8 cellular contexts compared by ENCODE assay signal in genomic region chr4:8917868-8918783, GRCh38. TPM values are rescaled to one million over a fixed set of nuclear protein-coding genes. Genes with fewer than 3 reads are reported as not detected.
DNase-seq lines count a peak whose midpoint lies in the region; ATAC-seq, FAIRE-seq and TF ChIP-seq lines count a peak whose summit lies in the region.

No MANE protein-coding gene starts in this region.

- no peaks in the 10 kb centered on the region for H3K79me2 ChIP-seq in PC-9 (ENCODE audit: low read depth)

- no peak overlapping the region for H3K4me2 ChIP-seq in PC-9

- no peak overlapping the region for H3K27ac ChIP-seq in PC-9
- H3K27ac ChIP-seq in gastroesophageal sphincter = no peak overlapping the region
- H3K27ac ChIP-seq in pancreas = no peak overlapping the region

- TF ChIP-seq CTCF in PC-9 (conservative IDR thresholded peaks at IDR 0.05) (peak; percentile 89), gastroesophageal sphincter (IDR thresholded peaks at IDR 0.05) (peak in 3 of 4 experiments; percentile 41 to 85 (median 63)), pancreas (IDR thresholded peaks at IDR 0.05) (peak; percentile 81 to 90 (median 82))

- peak; percentile 65 for ATAC-seq in HG03108 (IDR thresholded peaks at IDR 0.05; ENCODE audit: unreplicated experiment)
- ATAC-seq in gastroesophageal sphincter = no peak
- peak; percentile 90 to 99 (median 94) for ATAC-seq in pancreas

- H3K4me3 ChIP-seq in PC-9 = no peak overlapping the region
- no peak overlapping the region for H3K4me3 ChIP-seq in gastroesophageal sphincter
- H3K4me3 ChIP-seq in pancreas = no peak overlapping the region

- intact Hi-C loops in PC-9 (cut with micrococcal nuclease; ENCODE audit: unreplicated experiment) = loop anchor here (2.0 kb wide), 1 partner anchor 229 kb away; no protein-coding TSS in a partner anchor
- intact Hi-C loops in pancreas (cut with DNase I) = loop anchor here in 2 of 3 donors (10.0 kb wide), 1 partner anchor 313 kb away; no protein-coding TSS in a partner anchor

- no peaks in the 10 kb centered on the region for H3K4me1 ChIP-seq in PC-9 (replicated peaks; ENCODE audit: insufficient read depth)
- H3K4me1 ChIP-seq in gastroesophageal sphincter = no peaks in the 10 kb centered on the region
- H3K4me1 ChIP-seq in pancreas = no peaks in the 10 kb centered on the region

- TF ChIP-seq POLR2A in gastroesophageal sphincter (IDR thresholded peaks at IDR 0.05) = no peak

- no peak overlapping the region for H2AFZ ChIP-seq in PC-9

- H3K27me3 ChIP-seq in PC-9 (ENCODE audit: insufficient read depth, low read depth) (peaks cover 58% of the 10 kb centered on the region), gastroesophageal sphincter (peaks cover 74% of the 10 kb centered on the region), pancreas (no peaks in the 10 kb centered on the region)

- H3K36me3 ChIP-seq in PC-9 (ENCODE audit: low read depth) (no peaks in the 10 kb centered on the region), gastroesophageal sphincter (no peaks in the 10 kb centered on the region), pancreas (no peaks in the 10 kb centered on the region)

- CTCF ChIA-PET in PC-9 (lab: Charles Lee) = no interaction called here

- no peaks in the 10 kb centered on the region for H3K9me3 ChIP-seq in PC-9 (ENCODE audit: insufficient read depth, low read depth)
- H3K9me3 ChIP-seq in gastroesophageal sphincter = peaks cover 0 to 7% (median 0%) of the 10 kb centered on the region in 3 donors
- H3K9me3 ChIP-seq in pancreas = no peaks in the 10 kb centered on the region

- peak; percentile 90 for DNase-seq in AG20443 (ENCODE audit: low spot score)
- peak; percentile 46 for DNase-seq in GM18507 (ENCODE audit: extremely low spot score, insufficient read length, low read depth)
- DNase-seq in PC-9 = peak in 1 of 2 experiments; percentile 73
- peak; percentile 15 to 45 for DNase-seq in activated T-helper 1 cell treated with anti-CD3 and anti-CD28 coated beads, Interleukin-2, amount 50 U/mL, for 16 hours (ENCODE audit: low read depth in 1 of 2, low spot score in 1 of 2)
- peak; percentile 26 to 92 (median 76) for DNase-seq in pancreas
- DNase-seq in ureter (ENCODE audit: low spot score) = peak; percentile 67

- no peaks in the 10 kb centered on the region for H3F3A ChIP-seq in PC-9 (ENCODE audit: insufficient read depth, low read depth)

- H3K9me2 ChIP-seq in PC-9 (ENCODE audit: insufficient read depth) = no peaks in the 10 kb centered on the region

- FAIRE-seq in GM18507 (lab: Jason Lieb, UNC) = peak; percentile 68
- no peak for FAIRE-seq in pancreas (lab: Jason Lieb, UNC)

- POLR2A ChIA-PET in PC-9 (lab: Charles Lee; ENCODE audit: unreplicated experiment) = no interaction called here

- no peak for TF ChIP-seq EP300 in gastroesophageal sphincter (IDR thresholded peaks at IDR 0.05)

- H4K20me1 ChIP-seq in PC-9 (ENCODE audit: insufficient read depth) = no peaks in the 10 kb centered on the region

- BruUV-seq in PC-9 (replicated peaks; lab: Mats Ljungman, UMichigan) = no TSS peak

- 3 to 10% methylated on average over 7 to 16 of the region's 20 CpGs for WGBS in gastroesophageal sphincter (ENCODE audit: low coverage in 1 of 2), 2 donors
- 10% methylated on average over 20 of the region's 20 CpGs for WGBS in pancreas, 2 donors

RNA-seq across cellular contexts. Expression of gene HMX1, which starts 46.5 kb away (rescaled TPM):
- not detected in 2 replicates for total RNA-seq in PC-9 (2021)
- total RNA-seq in gastroesophageal sphincter = not detected
- total RNA-seq in pancreas = not detected
- not detected for polyA plus RNA-seq in pancreas
- not detected for total RNA-seq in ureter
